Comparison of ENCODE assay signal across 22 cellular contexts in the genomic region with DNA sequence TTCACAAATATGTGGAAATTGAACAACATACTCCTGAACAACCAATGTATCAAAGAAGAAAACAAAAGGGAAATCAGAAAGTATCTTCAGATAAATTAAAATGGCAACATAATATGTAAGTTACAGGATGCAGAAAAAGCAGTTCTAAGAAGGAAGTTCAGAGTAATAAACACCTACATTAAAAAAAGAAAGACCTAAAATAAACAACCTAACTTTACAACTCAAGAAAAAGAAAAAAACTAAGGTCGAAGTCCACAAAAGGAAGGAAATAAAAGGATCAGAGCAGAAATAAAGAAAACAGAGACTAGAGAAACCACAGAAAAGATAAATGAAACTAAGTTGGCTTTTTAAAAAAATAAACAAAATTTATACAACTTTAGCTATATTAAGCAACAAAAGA. TPM values are rescaled to one million over a fixed set of nuclear protein-coding genes. Genes with fewer than 3 reads are reported as not detected.
DNase-seq lines count a peak whose midpoint lies in the region; ATAC-seq, FAIRE-seq and TF ChIP-seq lines count a peak whose summit lies in the region.
"Had no signal": no experiment of that assay in that cellular context is flagged by ENCODE, and none has a peak within 500 bp of the region (broad histone marks: within the 10 kb centered on the region; RNA-seq: fewer than 3 reads in every experiment).

No MANE protein-coding gene starts in this region.

- no peak overlapping the region for H2AFZ ChIP-seq in PC-9

- H3K27ac ChIP-seq in colonic mucosa: peak overlapping the region; percentile 45
- peak overlapping the region; percentile 50 to 67 for H3K27ac ChIP-seq in mucosa of rectum (ENCODE audit: low read depth in 2 of 2, low read length in 2 of 2)
- no peak overlapping the region for H3K27ac ChIP-seq in PC-9
- no peak overlapping the region for H3K27ac ChIP-seq in CD4-positive, alpha-beta memory T cell (ENCODE audit: low read depth, low read length)
- H3K27ac ChIP-seq: 22Rv1, HL-60, Peyer's patch had no signal

- peak; percentile 25 for FAIRE-seq in A204.1 (lab: Jason Lieb, UNC)
- FAIRE-seq: H54 had no signal

- H3K27me3 Mint-ChIP-seq in T-helper 1 cell treated with Interleukin-12 subunit alpha and Interleukin-12 subunit beta and Interleukin-4 antibody, amounts not matched to agents 30 μg/mL and 1 μg/mL, for 36 hours (ENCODE audit: low read depth): peaks cover 35% of the 10 kb centered on the region
- peaks cover 2% of the 10 kb centered on the region in 2 donors for H3K27me3 Mint-ChIP-seq in CD4-positive, alpha-beta memory T cell

- no TSS peak for BruUV-seq in PC-9 (replicated peaks; lab: Mats Ljungman, UMichigan)

- H3K36me3 ChIP-seq in colonic mucosa: no peaks in the 10 kb centered on the region
- H3K36me3 ChIP-seq in mucosa of rectum (ENCODE audit: control insufficient read depth in 2 of 2, insufficient read depth in 2 of 2, low read length in 2 of 2): no peaks in the 10 kb centered on the region
- no peaks in the 10 kb centered on the region for H3K36me3 ChIP-seq in PC-9 (ENCODE audit: low read depth)
- no peaks in the 10 kb centered on the region for H3K36me3 ChIP-seq in CD4-positive, alpha-beta memory T cell (ENCODE audit: insufficient read depth, low read length)
- H3K36me3 ChIP-seq: Peyer's patch had no signal

- no peaks in the 10 kb centered on the region for H4K20me1 ChIP-seq in PC-9 (ENCODE audit: insufficient read depth)

- no peaks in the 10 kb centered on the region for H3K4me1 ChIP-seq in colonic mucosa
- peaks cover 4 to 11% of the 10 kb centered on the region in 2 donors for H3K4me1 ChIP-seq in mucosa of rectum (ENCODE audit: control insufficient read depth in 2 of 2, insufficient read depth in 2 of 2, low read length in 2 of 2)
- H3K4me1 ChIP-seq in PC-9 (replicated peaks; ENCODE audit: insufficient read depth): no peaks in the 10 kb centered on the region
- no peaks in the 10 kb centered on the region for H3K4me1 ChIP-seq in CD4-positive, alpha-beta memory T cell (ENCODE audit: insufficient read depth, low read length)
- H3K4me1 ChIP-seq: Peyer's patch had no signal

- DNase-seq in T-helper 1 cell (no peak), colonic mucosa (no peak), PC-9 (no peak)
- DNase-seq in CD4-positive, alpha-beta memory T cell: no peak
- DNase-seq: DMS153, DND-41, Karpas-422, MV-4-11, NCI-H1105 treated with DMSO at 0.1 percent for 48 hours, NCI-H146, NCI-H2029, NCI-H526 treated with DMSO at 0.1 percent for 48 hours, Peyer's patch, SHP77 treated with DMSO at 0.1 percent for 48 hours had no signal

- H3K79me2 ChIP-seq in PC-9 (ENCODE audit: low read depth): no peaks in the 10 kb centered on the region

- TF ChIP-seq CTCF in colonic mucosa (IDR thresholded peaks at IDR 0.05): no peak
- no peak for TF ChIP-seq CTCF in PC-9 (conservative IDR thresholded peaks at IDR 0.05)

- no peaks in the 10 kb centered on the region for H3K9me2 ChIP-seq in PC-9 (ENCODE audit: insufficient read depth)

- intact Hi-C loops in colonic mucosa (cut with DNase I) (no loop called here), PC-9 (cut with micrococcal nuclease; ENCODE audit: unreplicated experiment) (no loop called here)
- intact Hi-C loops in CD4-positive, alpha-beta memory T cell (cut with micrococcal nuclease): no loop called here

- POLR2A ChIA-PET in PC-9 (lab: Charles Lee; ENCODE audit: unreplicated experiment): no interaction called here
- POLR2A ChIA-PET in CD4-positive, alpha-beta memory T cell (lab: Charles Lee; ENCODE audit: partially characterized antibody): no interaction called here

- H3K36me3 Mint-ChIP-seq in T-helper 1 cell treated with Interleukin-12 subunit alpha and Interleukin-12 subunit beta and Interleukin-4 antibody, amounts not matched to agents 30 μg/mL and 1 μg/mL, for 36 hours (ENCODE audit: low read depth): peaks cover 22% of the 10 kb centered on the region
- H3K36me3 Mint-ChIP-seq in CD4-positive, alpha-beta memory T cell: peaks cover 0 to 8% of the 10 kb centered on the region in 2 donors

- H3K27ac Mint-ChIP-seq in T-helper 1 cell treated with Interleukin-12 subunit alpha and Interleukin-12 subunit beta and Interleukin-4 antibody, amounts not matched to agents 30 μg/mL and 1 μg/mL, for 36 hours: peak overlapping the region; percentile 45
- peak overlapping the region in 2 of 7 donors; percentile 1 to 7 for H3K27ac Mint-ChIP-seq in CD4-positive, alpha-beta memory T cell

- H3K9ac ChIP-seq in colonic mucosa (ENCODE audit: low read depth in 2 of 2, low read length in 2 of 2) (no peak overlapping the region), mucosa of rectum (ENCODE audit: low read depth in 1 of 2, low read length in 2 of 2) (no peak overlapping the region)

- no peaks in the 10 kb centered on the region for H3K27me3 ChIP-seq in colonic mucosa
- H3K27me3 ChIP-seq in mucosa of rectum (ENCODE audit: control insufficient read depth in 2 of 2, insufficient read depth in 2 of 2, low read length in 2 of 2): no peaks in the 10 kb centered on the region
- H3K27me3 ChIP-seq in PC-9 (ENCODE audit: insufficient read depth, low read depth): no peaks in the 10 kb centered on the region
- H3K27me3 ChIP-seq in CD4-positive, alpha-beta memory T cell (ENCODE audit: insufficient read depth, low read length): no peaks in the 10 kb centered on the region
- H3K27me3 ChIP-seq: Peyer's patch had no signal

- ATAC-seq in HG03039 (IDR thresholded peaks at IDR 0.05; ENCODE audit: unreplicated experiment): no peak

- no peaks in the 10 kb centered on the region for H3F3A ChIP-seq in PC-9 (ENCODE audit: insufficient read depth, low read depth)

- H3K9me3 ChIP-seq in colonic mucosa: peaks cover 4% of the 10 kb centered on the region
- H3K9me3 ChIP-seq in mucosa of rectum (ENCODE audit: control insufficient read depth in 2 of 2, low read length in 2 of 2): no peaks in the 10 kb centered on the region
- H3K9me3 ChIP-seq in PC-9 (ENCODE audit: insufficient read depth, low read depth): no peaks in the 10 kb centered on the region
- H3K9me3 ChIP-seq in CD4-positive, alpha-beta memory T cell (ENCODE audit: control insufficient read depth in 1 of 2, low read length in 2 of 2): no peaks in the 10 kb centered on the region

- H3K4me3 Mint-ChIP-seq in T-helper 1 cell treated with Interleukin-12 subunit alpha and Interleukin-12 subunit beta and Interleukin-4 antibody, amounts not matched to agents 30 μg/mL and 1 μg/mL, for 36 hours: peak overlapping the region; percentile 16
- H3K4me3 Mint-ChIP-seq in CD4-positive, alpha-beta memory T cell: peak overlapping the region in 1 of 8 donors; percentile 2

- peaks cover 70% of the 10 kb centered on the region for H3K9me3 Mint-ChIP-seq in T-helper 1 cell treated with Interleukin-12 subunit alpha and Interleukin-12 subunit beta and Interleukin-4 antibody, amounts not matched to agents 30 μg/mL and 1 μg/mL, for 36 hours
- peaks cover 2 to 51% (median 16%) of the 10 kb centered on the region in 8 donors for H3K9me3 Mint-ChIP-seq in CD4-positive, alpha-beta memory T cell

- CTCF ChIA-PET in PC-9 (lab: Charles Lee): no interaction called here
- CTCF ChIA-PET in CD4-positive, alpha-beta memory T cell (lab: Charles Lee; ENCODE audit: partially characterized antibody): no interaction called here

- H3K4me1 Mint-ChIP-seq in T-helper 1 cell treated with Interleukin-12 subunit alpha and Interleukin-12 subunit beta and Interleukin-4 antibody, amounts not matched to agents 30 μg/mL and 1 μg/mL, for 36 hours (ENCODE audit: low read depth): peaks cover 15% of the 10 kb centered on the region
- peaks cover 0 to 9% (median 6%) of the 10 kb centered on the region in 4 donors for H3K4me1 Mint-ChIP-seq in CD4-positive, alpha-beta memory T cell

- H3K4me2 ChIP-seq in PC-9: no peak overlapping the region

- H3K4me3 ChIP-seq in colonic mucosa (no peak overlapping the region), mucosa of rectum (ENCODE audit: low read length in 2 of 2) (peak overlapping the region in 1 of 2 donors; percentile 29), PC-9 (no peak overlapping the region)
- no peak overlapping the region for H3K4me3 ChIP-seq in CD4-positive, alpha-beta memory T cell (ENCODE audit: low read length in 2 of 2)
- H3K4me3 ChIP-seq: Peyer's patch had no signal

RNA-seq across cellular contexts. Expression of a gene that starts 59.2 kb away (rescaled TPM):
- total RNA-seq in colonic mucosa (100 to 1,000 TPM in 1 of 2 donors, 10 to 100 TPM in 1; 86.3 to 292 TPM), PC-9 (2021) (22.6 and 23.6 TPM in 2 replicates)
- total RNA-seq in CD4-positive, alpha-beta memory T cell: 1 to 10 TPM; 4.0 to 4.9 TPM
- 10 to 100 TPM in 1 of 2 donors, 1 to 10 TPM in 1; 5.7 to 15.4 TPM for polyA plus RNA-seq in CD4-positive, alpha-beta memory T cell
- total RNA-seq: OCI-LY7 had no signal

Comparison
In these comparisons a context has a peak if more than half of its experiments do, and no peak if none do; other contexts are left out.
1. H3K27ac ChIP-seq: peak in colonic mucosa (single experiment) and mucosa of rectum (2 of 2); none in PC-9 (single experiment) and CD4-positive, alpha-beta memory T cell (single experiment).